33 cellular contexts compared by ENCODE assay signal in genomic region chr6:150445486-150445885, GRCh38.
"Had no signal": no experiment of that assay in that cellular context is flagged by ENCODE, and none has a peak within 500 bp of the region (broad histone marks: within the 10 kb centered on the region; RNA-seq: fewer than 3 reads in every experiment).

No MANE protein-coding gene starts in this region.

- H3K4me3 ChIP-seq: adrenal gland, ascending aorta, body of pancreas, breast epithelium, cardiac muscle cell had no signal

- ATAC-seq: activated naive CD4-positive, alpha-beta T cell treated with anti-CD3 and anti-CD28 coated beads, Interleukin-2, amount 50 U/mL, for 72 hours; activated naive CD8-positive, alpha-beta T cell treated with anti-CD3 and anti-CD28 coated beads, Interleukin-2, amount 50 U/mL, for 24 hours; activated T-cell treated with anti-CD3 and anti-CD28 coated beads, Interleukin-2, amount 50 U/mL, for 4 hours; activated T-cell treated with anti-CD3 and anti-CD28 coated beads, Interleukin-2, amount 50 U/mL, for 72 hours; activated T-helper 17 cell treated with anti-CD3 and anti-CD28 coated beads, Interleukin-2, amount 50 U/mL, for 72 hours; body of pancreas had no signal

- DNase-seq: activated effector memory CD4-positive, alpha-beta T cell treated with anti-CD3 and anti-CD28 coated beads, Interleukin-2, amount 50 U/mL, for 16 hours; activated effector memory CD4-positive, alpha-beta T cell treated with Interleukin-2 at 50 U/mL for 16 hours; activated gamma-delta T cell; activated gamma-delta T cell treated with Interleukin-2 at 50 U/mL for 16 hours; activated naive CD4-positive, alpha-beta T cell; activated naive CD4-positive, alpha-beta T cell treated with anti-CD3 and anti-CD28 coated beads for 36 hours; activated naive CD4-positive, alpha-beta T cell treated with anti-CD3 and anti-CD28 coated beads, Interleukin-2, amount 10 ng/mL, durations not matched to agents 7 days and 5 days; activated naive CD4-positive, alpha-beta T cell treated with anti-CD3 and anti-CD28 coated beads, Interleukin-2, amount 50 U/mL, for 16 hours; activated naive CD4-positive, alpha-beta T cell treated with Interleukin-2 at 50 U/mL for 16 hours; activated naive CD8-positive, alpha-beta T cell treated with anti-CD3 and anti-CD28 coated beads for 36 hours; activated naive CD8-positive, alpha-beta T cell treated with anti-CD3 and anti-CD28 coated beads, Interleukin-2, amount 10 ng/mL, durations not matched to agents 7 days and 5 days; activated naive CD8-positive, alpha-beta T cell treated with anti-CD3 and anti-CD28 coated beads, Interleukin-2, amount 50 U/mL, for 24 hours; activated T-cell treated with anti-CD3 and anti-CD28 coated beads, Interleukin-2, amount 50 U/mL, for 1 hour; activated T-cell treated with anti-CD3 and anti-CD28 coated beads, Interleukin-2, amount 50 U/mL, for 24 hours; activated T-cell treated with anti-CD3 and anti-CD28 coated beads, Interleukin-2, amount 50 U/mL, for 4 hours; activated T-cell treated with anti-CD3 and anti-CD28 coated beads, Interleukin-2, amount 50 U/mL, for 48 hours; activated T-cell treated with anti-CD3 and anti-CD28 coated beads, Interleukin-2, amount 50 U/mL, for 72 hours; adrenal gland; amniotic stem cell; anterior cingulate cortex; aorta; body of pancreas; brain microvascular endothelial cell; caudate nucleus; central memory CD4-positive, alpha-beta T cell; cerebellar nuclear complex had no signal

- H3K9me3 ChIP-seq: adrenal gland, ascending aorta, body of pancreas had no signal

- H3K4me1 ChIP-seq: adrenal gland, ascending aorta, body of pancreas, breast epithelium had no signal

- FAIRE-seq: astrocyte, bronchial epithelial cell had no signal

- H3K27ac ChIP-seq: adrenal gland, ascending aorta, body of pancreas, brain microvascular endothelial cell, breast epithelium, cardiac muscle cell had no signal

- H3K36me3 ChIP-seq: adrenal gland, ascending aorta, brain microvascular endothelial cell, breast epithelium, cardiac muscle cell had no signal

- H3K27me3 ChIP-seq: adrenal gland, ascending aorta, body of pancreas, brain microvascular endothelial cell, breast epithelium had no signal
